Comparison of ENCODE assay signal across 10 cellular contexts in the genomic region with DNA sequence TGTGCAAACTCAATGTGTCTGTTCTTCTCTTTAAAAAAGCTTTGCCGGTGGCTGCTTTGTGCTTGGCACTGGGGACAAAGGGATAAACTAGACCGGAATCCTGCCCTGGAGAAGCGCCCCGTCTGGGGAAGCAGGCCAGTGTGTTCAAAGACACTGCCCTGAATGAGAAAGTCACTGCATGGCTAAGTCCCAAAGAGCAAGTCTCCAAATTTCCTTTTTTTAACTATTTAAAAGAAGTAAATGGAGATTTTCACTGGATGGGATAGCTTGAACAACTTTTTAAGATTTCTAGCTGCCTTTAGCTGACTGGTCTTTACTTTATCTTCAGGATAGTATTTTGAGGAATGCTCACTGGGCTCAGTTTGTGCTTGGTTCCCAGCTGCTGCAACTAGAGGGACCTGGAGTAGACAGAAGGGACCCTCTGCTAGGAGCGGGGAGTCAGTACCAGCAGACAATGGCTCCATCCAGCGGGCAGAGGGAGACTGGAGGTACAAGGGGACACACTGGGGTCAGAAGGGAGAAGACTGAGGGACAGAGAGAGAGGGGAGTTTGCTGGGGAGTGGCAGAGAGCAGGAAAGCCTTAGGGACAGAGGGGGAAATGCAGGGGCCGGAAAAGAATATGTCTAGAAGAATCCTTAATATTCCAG. TPM values are rescaled to one million over a fixed set of nuclear protein-coding genes. Genes with fewer than 3 reads are reported as not detected.
DNase-seq lines count a peak whose midpoint lies in the region; ATAC-seq and TF ChIP-seq lines count a peak whose summit lies in the region.
"Had no signal": no experiment of that assay in that cellular context is flagged by ENCODE, and none has a peak within 500 bp of the region (broad histone marks: within the 10 kb centered on the region; RNA-seq: fewer than 3 reads in every experiment).

No MANE protein-coding gene starts in this region.

- H3K4me3 ChIP-seq in DND-41 (ENCODE audit: low read depth in 1 of 2, low read length in 2 of 2) (no peak overlapping the region), dorsolateral prefrontal cortex (no peak overlapping the region)

- TF ChIP-seq CTCF in DND-41 (IDR thresholded peaks at IDR 0.05; ENCODE audit: borderline replicate concordance, extremely low read depth, low read length, poor library complexity, severe bottlenecking) (peak; percentile 43), dorsolateral prefrontal cortex (IDR thresholded peaks at IDR 0.05 in 54 of 56, conservative IDR thresholded peaks at IDR 0.05 in 2 of 56; ENCODE audit: low read depth in 1 of 56, partially characterized antibody in 56 of 56) (peak in 32 of 56 donors; percentile 7 to 57 (median 26))

- no peaks in the 10 kb centered on the region for H3K36me3 Mint-ChIP-seq in stimulated activated effector memory CD8-positive, alpha-beta T cell treated with anti-CD3 and anti-CD28 coated beads, Interleukin-12 subunit alpha, Interleukin-12 subunit beta, amount 100 ng/mL, for 72 hours

- H3K9me3 Mint-ChIP-seq in stimulated activated effector memory CD8-positive, alpha-beta T cell treated with anti-CD3 and anti-CD28 coated beads, Interleukin-12 subunit alpha, Interleukin-12 subunit beta, amount 100 ng/mL, for 72 hours = no peaks in the 10 kb centered on the region
- H3K9me3 Mint-ChIP-seq: activated B cell treated with CpG ODN at 0.5 μM for 24 hours had no signal

- intact Hi-C loops in dorsolateral prefrontal cortex (cut with DNase I) (no loop called here), posterior vena cava (cut with DNase I) (no loop called here)

- no peak overlapping the region for H3K9ac ChIP-seq in DND-41 (ENCODE audit: low read depth, low read length)

- no peaks in the 10 kb centered on the region for H3K4me1 Mint-ChIP-seq in stimulated activated effector memory CD8-positive, alpha-beta T cell treated with anti-CD3 and anti-CD28 coated beads, Interleukin-12 subunit alpha, Interleukin-12 subunit beta, amount 100 ng/mL, for 72 hours
- H3K4me1 Mint-ChIP-seq: activated B cell treated with CpG ODN at 0.5 μM for 24 hours had no signal

- H3K27ac ChIP-seq in DND-41 (ENCODE audit: low read length) (no peak overlapping the region), dorsolateral prefrontal cortex (peak overlapping the region in 1 of 59 donors; percentile 33)

- no peak for DNase-seq in DND-41
- DNase-seq in NCI-H69 (lab: John Stamatoyannopoulos, UW) = peak; percentile 55
- peak in 2 of 10 donors; percentile 38 to 52 for DNase-seq in dorsolateral prefrontal cortex
- DNase-seq in midbrain (lab: John Stamatoyannopoulos, UW) = peak; percentile 12
- no peak for DNase-seq in posterior vena cava (ENCODE audit: low spot score)
- DNase-seq in stimulated activated naive CD8-positive, alpha-beta T cell treated with anti-CD3 and anti-CD28 coated beads, Interleukin-15, Interleukin-2, amounts not matched to agents 100 U/mL and 50 U/mL, for 24 hours = no peak
- DNase-seq in NOMO-1 (lab: John Stamatoyannopoulos, UW; ENCODE audit: unreplicated experiment in 2 of 2) = no peak
- DNase-seq in stimulated activated effector memory CD8-positive, alpha-beta T cell treated with anti-CD3 and anti-CD28 coated beads, Interleukin-12 subunit alpha, Interleukin-12 subunit beta, amount 100 ng/mL, for 72 hours (ENCODE audit: low spot score in 2 of 2) = no peak
- DNase-seq: activated B cell treated with CpG ODN at 0.5 μM for 24 hours, NCI-H2107 had no signal

- no peaks in the 10 kb centered on the region for H3K9me3 ChIP-seq in DND-41 (ENCODE audit: insufficient read depth, low read length, severe bottlenecking)

- H3K79me2 ChIP-seq in DND-41 (ENCODE audit: insufficient read depth, low read length) = no peaks in the 10 kb centered on the region

- no peaks in the 10 kb centered on the region for H3K4me1 ChIP-seq in DND-41 (ENCODE audit: insufficient read depth, low read length)

- no peak overlapping the region for H2AFZ ChIP-seq in DND-41 (ENCODE audit: low read depth, low read length)

- H3K27ac Mint-ChIP-seq in stimulated activated effector memory CD8-positive, alpha-beta T cell treated with anti-CD3 and anti-CD28 coated beads, Interleukin-12 subunit alpha, Interleukin-12 subunit beta, amount 100 ng/mL, for 72 hours = no peak overlapping the region
- H3K27ac Mint-ChIP-seq: activated B cell treated with CpG ODN at 0.5 μM for 24 hours had no signal

- H3K4me3 Mint-ChIP-seq in stimulated activated effector memory CD8-positive, alpha-beta T cell treated with anti-CD3 and anti-CD28 coated beads, Interleukin-12 subunit alpha, Interleukin-12 subunit beta, amount 100 ng/mL, for 72 hours = no peak overlapping the region
- H3K4me3 Mint-ChIP-seq: activated B cell treated with CpG ODN at 0.5 μM for 24 hours had no signal

- no peak overlapping the region for H3K4me2 ChIP-seq in DND-41 (ENCODE audit: insufficient read depth, low read length)

- H3K36me3 ChIP-seq in DND-41 (ENCODE audit: insufficient read depth, low read length) = no peaks in the 10 kb centered on the region

- H3K27me3 ChIP-seq in DND-41 (ENCODE audit: insufficient read depth, low read length, poor library complexity) (peaks cover 20% of the 10 kb centered on the region), dorsolateral prefrontal cortex (no peaks in the 10 kb centered on the region)

- no peak for ATAC-seq in DND-41 (ENCODE audit: insufficient read depth, low read depth)
- ATAC-seq in stimulated activated naive CD8-positive, alpha-beta T cell treated with anti-CD3 and anti-CD28 coated beads, Interleukin-15, Interleukin-2, amounts not matched to agents 100 U/mL and 50 U/mL, for 24 hours = no peak
- ATAC-seq in stimulated activated effector memory CD8-positive, alpha-beta T cell treated with anti-CD3 and anti-CD28 coated beads, Interleukin-12 subunit alpha, Interleukin-12 subunit beta, amount 100 ng/mL, for 72 hours = no peak

- H4K20me1 ChIP-seq in DND-41 (ENCODE audit: insufficient read depth, low read length) = no peaks in the 10 kb centered on the region

RNA-seq across cellular contexts. Expression of gene ACER3, which starts 22.2 kb away (rescaled TPM):
- total RNA-seq in dorsolateral prefrontal cortex (10 to 100 TPM; 24.6 to 97.5 (median 41.3) TPM), posterior vena cava (10 to 100 TPM; 22.0 to 27.0 TPM)

RNA-seq across cellular contexts. Expression of gene TSKU, which starts 55.4 kb away (rescaled TPM):
- total RNA-seq in dorsolateral prefrontal cortex (1 to 10 TPM; 1.3 to 8.5 (median 3.4) TPM), posterior vena cava (10 to 100 TPM; 64.0 to 77.6 TPM)
- total RNA-seq: activated B cell treated with CpG ODN at 0.5 μM for 24 hours had no signal

Comparison
In these comparisons a context has a peak if more than half of its experiments do, and no peak if none do; other contexts are left out.
1. DNase-seq: peak in NCI-H69 (single experiment) and midbrain (single experiment); none in DND-41 (single experiment), posterior vena cava (single experiment), stimulated activated naive CD8-positive, alpha-beta T cell treated with anti-CD3 and anti-CD28 coated beads, Interleukin-15, Interleukin-2, amounts not matched to agents 100 U/mL and 50 U/mL, for 24 hours (single experiment), NOMO-1 (0 of 2) and stimulated activated effector memory CD8-positive, alpha-beta T cell treated with anti-CD3 and anti-CD28 coated beads, Interleukin-12 subunit alpha, Interleukin-12 subunit beta, amount 100 ng/mL, for 72 hours (0 of 2).
2. RNA of gene TSKU, which starts 55.4 kb away (total RNA-seq): 64.0 to 77.6 TPM in posterior vena cava; 1.3 to 8.5 TPM in dorsolateral prefrontal cortex; every median in the first group is over 4 times any median in the second.